ENCODE assay signal across 1 cellular context in the genomic region with DNA sequence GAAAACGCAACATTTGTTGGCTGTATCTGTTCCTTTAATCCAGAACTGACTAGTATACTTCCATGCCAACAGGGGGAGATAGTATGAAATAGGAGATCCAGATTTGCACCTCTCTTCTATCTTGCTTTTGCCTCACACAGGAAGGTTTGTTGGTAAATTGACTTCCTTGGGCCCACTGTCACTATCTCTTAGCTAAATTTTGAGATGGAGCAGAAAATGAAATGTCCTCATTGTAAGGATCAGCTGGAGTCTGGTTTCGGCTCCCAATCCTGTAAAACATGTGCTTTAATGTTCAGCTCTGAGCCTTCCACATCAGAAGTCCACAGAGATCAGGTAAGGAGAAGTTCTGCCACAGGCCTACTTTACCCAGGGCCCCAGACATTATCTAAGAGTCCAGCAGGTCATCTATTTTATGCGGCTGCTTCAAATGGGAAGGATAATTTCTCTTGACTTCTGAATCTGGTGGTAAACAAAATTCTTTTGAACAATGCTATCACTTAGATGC.
TF ChIP-seq lines count a peak whose summit lies in the region.

No MANE protein-coding gene starts in this region.

TF ChIP-seq in WTC11, 78 proteins besides CTCF, POLR2A, EP300 and RAD21:
- TF ChIP-seq, protein P1, sequence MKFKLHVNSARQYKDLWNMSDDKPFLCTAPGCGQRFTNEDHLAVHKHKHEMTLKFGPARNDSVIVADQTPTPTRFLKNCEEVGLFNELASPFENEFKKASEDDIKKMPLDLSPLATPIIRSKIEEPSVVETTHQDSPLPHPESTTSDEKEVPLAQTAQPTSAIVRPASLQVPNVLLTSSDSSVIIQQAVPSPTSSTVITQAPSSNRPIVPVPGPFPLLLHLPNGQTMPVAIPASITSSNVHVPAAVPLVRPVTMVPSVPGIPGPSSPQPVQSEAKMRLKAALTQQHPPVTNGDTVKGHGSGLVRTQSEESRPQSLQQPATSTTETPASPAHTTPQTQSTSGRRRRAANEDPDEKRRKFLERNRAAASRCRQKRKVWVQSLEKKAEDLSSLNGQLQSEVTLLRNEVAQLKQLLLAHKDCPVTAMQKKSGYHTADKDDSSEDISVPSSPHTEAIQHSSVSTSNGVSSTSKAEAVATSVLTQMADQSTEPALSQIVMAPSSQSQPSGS (CRISPR knock-in tag; IDR thresholded peaks at IDR 0.05; ENCODE audit: borderline replicate concordance, low read depth) = no peak
- TF ChIP-seq GRHL2 (CRISPR knock-in tag; IDR thresholded peaks at IDR 0.05; ENCODE audit: insufficient replicate concordance, severe bottlenecking) = no peak
- TF ChIP-seq KAT7 (CRISPR knock-in tag; IDR thresholded peaks at IDR 0.05; ENCODE audit: borderline replicate concordance) = no peak
- TF ChIP-seq ETV6 (CRISPR knock-in tag; IDR thresholded peaks at IDR 0.05) = no peak
- TF ChIP-seq ZNF219 (CRISPR knock-in tag; IDR thresholded peaks at IDR 0.05; ENCODE audit: borderline replicate concordance) = no peak
- no peak for TF ChIP-seq CBFB (CRISPR knock-in tag; IDR thresholded peaks at IDR 0.05; ENCODE audit: low read depth)
- no peak for TF ChIP-seq SMAD3 (CRISPR knock-in tag; IDR thresholded peaks at IDR 0.05; ENCODE audit: borderline replicate concordance)
- TF ChIP-seq HMGXB4 (CRISPR knock-in tag; IDR thresholded peaks at IDR 0.05) = no peak
- TF ChIP-seq, protein P2, sequence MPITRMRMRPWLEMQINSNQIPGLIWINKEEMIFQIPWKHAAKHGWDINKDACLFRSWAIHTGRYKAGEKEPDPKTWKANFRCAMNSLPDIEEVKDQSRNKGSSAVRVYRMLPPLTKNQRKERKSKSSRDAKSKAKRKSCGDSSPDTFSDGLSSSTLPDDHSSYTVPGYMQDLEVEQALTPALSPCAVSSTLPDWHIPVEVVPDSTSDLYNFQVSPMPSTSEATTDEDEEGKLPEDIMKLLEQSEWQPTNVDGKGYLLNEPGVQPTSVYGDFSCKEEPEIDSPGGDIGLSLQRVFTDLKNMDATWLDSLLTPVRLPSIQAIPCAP (CRISPR knock-in tag; IDR thresholded peaks at IDR 0.05) = no peak
- TF ChIP-seq CREB1 (CRISPR knock-in tag; IDR thresholded peaks at IDR 0.05) = no peak
- TF ChIP-seq FOXP1 (CRISPR knock-in tag; IDR thresholded peaks at IDR 0.05; ENCODE audit: borderline replicate concordance) = no peak
- TF ChIP-seq, protein P3, sequence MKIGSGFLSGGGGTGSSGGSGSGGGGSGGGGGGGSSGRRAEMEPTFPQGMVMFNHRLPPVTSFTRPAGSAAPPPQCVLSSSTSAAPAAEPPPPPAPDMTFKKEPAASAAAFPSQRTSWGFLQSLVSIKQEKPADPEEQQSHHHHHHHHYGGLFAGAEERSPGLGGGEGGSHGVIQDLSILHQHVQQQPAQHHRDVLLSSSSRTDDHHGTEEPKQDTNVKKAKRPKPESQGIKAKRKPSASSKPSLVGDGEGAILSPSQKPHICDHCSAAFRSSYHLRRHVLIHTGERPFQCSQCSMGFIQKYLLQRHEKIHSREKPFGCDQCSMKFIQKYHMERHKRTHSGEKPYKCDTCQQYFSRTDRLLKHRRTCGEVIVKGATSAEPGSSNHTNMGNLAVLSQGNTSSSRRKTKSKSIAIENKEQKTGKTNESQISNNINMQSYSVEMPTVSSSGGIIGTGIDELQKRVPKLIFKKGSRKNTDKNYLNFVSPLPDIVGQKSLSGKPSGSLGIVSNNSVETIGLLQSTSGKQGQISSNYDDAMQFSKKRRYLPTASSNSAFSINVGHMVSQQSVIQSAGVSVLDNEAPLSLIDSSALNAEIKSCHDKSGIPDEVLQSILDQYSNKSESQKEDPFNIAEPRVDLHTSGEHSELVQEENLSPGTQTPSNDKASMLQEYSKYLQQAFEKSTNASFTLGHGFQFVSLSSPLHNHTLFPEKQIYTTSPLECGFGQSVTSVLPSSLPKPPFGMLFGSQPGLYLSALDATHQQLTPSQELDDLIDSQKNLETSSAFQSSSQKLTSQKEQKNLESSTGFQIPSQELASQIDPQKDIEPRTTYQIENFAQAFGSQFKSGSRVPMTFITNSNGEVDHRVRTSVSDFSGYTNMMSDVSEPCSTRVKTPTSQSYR (CRISPR knock-in tag; IDR thresholded peaks at IDR 0.05) = no peak
- TF ChIP-seq PREB (CRISPR knock-in tag; IDR thresholded peaks at IDR 0.05; ENCODE audit: borderline replicate concordance) = no peak
- TF ChIP-seq, protein P4, sequence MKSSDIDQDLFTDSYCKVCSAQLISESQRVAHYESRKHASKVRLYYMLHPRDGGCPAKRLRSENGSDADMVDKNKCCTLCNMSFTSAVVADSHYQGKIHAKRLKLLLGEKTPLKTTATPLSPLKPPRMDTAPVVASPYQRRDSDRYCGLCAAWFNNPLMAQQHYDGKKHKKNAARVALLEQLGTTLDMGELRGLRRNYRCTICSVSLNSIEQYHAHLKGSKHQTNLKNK (CRISPR knock-in tag; IDR thresholded peaks at IDR 0.05) = no peak
- no peak for TF ChIP-seq MXD4 (CRISPR knock-in tag; IDR thresholded peaks at IDR 0.05; ENCODE audit: borderline replicate concordance)
- TF ChIP-seq TEAD1 (CRISPR knock-in tag; IDR thresholded peaks at IDR 0.05) = no peak
- no peak for TF ChIP-seq AR (CRISPR knock-in tag; IDR thresholded peaks at IDR 0.05)
- no peak for TF ChIP-seq ZNF317 (CRISPR knock-in tag; IDR thresholded peaks at IDR 0.05; ENCODE audit: borderline replicate concordance, low read depth)
- TF ChIP-seq, protein P5, sequence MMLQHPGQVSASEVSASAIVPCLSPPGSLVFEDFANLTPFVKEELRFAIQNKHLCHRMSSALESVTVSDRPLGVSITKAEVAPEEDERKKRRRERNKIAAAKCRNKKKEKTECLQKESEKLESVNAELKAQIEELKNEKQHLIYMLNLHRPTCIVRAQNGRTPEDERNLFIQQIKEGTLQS (CRISPR knock-in tag; conservative IDR thresholded peaks at IDR 0.05) = no peak
